Comparison of ENCODE assay signal across 7 cellular contexts in the genomic region with DNA sequence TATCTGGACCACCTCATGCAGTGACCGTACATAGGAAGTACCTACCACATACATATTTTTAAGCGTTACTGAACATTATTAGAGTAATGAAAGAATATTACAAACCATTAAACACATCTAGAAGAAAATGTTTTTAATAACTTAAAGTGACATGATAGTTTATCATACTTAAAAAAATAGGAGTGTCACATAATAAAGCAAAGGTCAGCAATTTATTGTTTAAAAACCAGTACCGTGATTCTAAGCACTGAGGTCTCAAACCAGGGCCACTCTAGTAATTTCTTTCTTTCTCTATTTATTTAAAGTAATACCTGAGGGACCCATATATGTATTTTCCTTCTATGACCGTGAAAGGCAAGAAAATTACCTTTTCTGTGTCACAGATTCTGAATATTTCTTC.
"Had no signal": no experiment of that assay in that cellular context is flagged by ENCODE, and none has a peak within 500 bp of the region (broad histone marks: within the 10 kb centered on the region; RNA-seq: fewer than 3 reads in every experiment).

No MANE protein-coding gene starts in this region.

- H3K4me1 ChIP-seq: HAP-1 had no signal

- H3K4me3 Mint-ChIP-seq: GM23338 had no signal

- H3K9me3 Mint-ChIP-seq: GM23338 had no signal

- H3K9me3 ChIP-seq: HAP-1 had no signal

- FAIRE-seq: HTR-8/SVneo had no signal

- ATAC-seq: GM23338, HCT116 had no signal

- H3K27ac ChIP-seq: KMS-11 had no signal

- H3K27ac Mint-ChIP-seq: GM23338 had no signal

- H3K4me2 ChIP-seq: GM23338, KMS-11 had no signal

- H3K4me3 ChIP-seq: GM23338, HAP-1 had no signal

- H2AFZ ChIP-seq: GM23338 had no signal

- H3K36me3 ChIP-seq: HAP-1 had no signal

- DNase-seq: H7, KBM-7 had no signal

- H3K9ac ChIP-seq: KMS-11 had no signal
